In genomic region chr22:32083814-32084213, GRCh38 we compare ENCODE assay signal across 7 cellular contexts. TPM values are rescaled to one million over a fixed set of nuclear protein-coding genes. Genes with fewer than 3 reads are reported as not detected.
"Had no signal": no experiment of that assay in that cellular context is flagged by ENCODE, and none has a peak within 500 bp of the region (broad histone marks: within the 10 kb centered on the region; RNA-seq: fewer than 3 reads in every experiment).

No MANE protein-coding gene starts in this region.

- H3K9me3 Mint-ChIP-seq: GM23338, H9, IgD-negative memory B cell had no signal

- H3K4me3 Mint-ChIP-seq: GM23338, H9, IgD-negative memory B cell had no signal

- DNase-seq: H9, HCEC 1CT had no signal

- FAIRE-seq: H1, H54, HTR-8/SVneo had no signal

- H2AFZ ChIP-seq: GM23338 had no signal

- H3K27ac Mint-ChIP-seq: GM23338, H9, IgD-negative memory B cell had no signal

- H3K4me3 ChIP-seq: GM23338 had no signal

- ATAC-seq: GM23338 had no signal

- H3K4me2 ChIP-seq: GM23338 had no signal

RNA-seq across cellular contexts. Expression of gene SLC5A1, which starts 40.8 kb away (rescaled TPM):
- total RNA-seq: H1, H9 had no signal
- polyA plus RNA-seq: GM23338, IgD-negative memory B cell had no signal
